ENCODE assay signal across 14 cellular contexts in genomic region chr2:39938035-39938835, GRCh38.
A peak's percentile ranks its signal among the peaks of the same experiment; 100 is the strongest.
DNase-seq lines count a peak whose midpoint lies in the region; ATAC-seq and TF ChIP-seq lines count a peak whose summit lies in the region.
"Had no signal": no experiment of that assay in that cellular context is flagged by ENCODE, and none has a peak within 500 bp of the region (broad histone marks: within the 10 kb centered on the region; RNA-seq: fewer than 3 reads in every experiment).

No MANE protein-coding gene starts in this region.

- H3K36me3 Mint-ChIP-seq in HFFc6 (ENCODE audit: low read depth) = peaks cover 30% of the 10 kb centered on the region
- H3K36me3 Mint-ChIP-seq in activated T-helper 2 cell treated with anti-CD3 and anti-CD28 coated beads, Interferon-gamma antibody, Interleukin-2, Interleukin-4, amounts not matched to agents 10 μg/mL and 5 μg/mL and 100 μg/mL, durations not matched to agents 14 hours and 24 hours and 36 hours (ENCODE audit: low read depth) = peaks cover 83% of the 10 kb centered on the region

- H3K9me3 ChIP-seq in right lobe of liver (no peaks in the 10 kb centered on the region), ascending aorta (no peaks in the 10 kb centered on the region)
- H3K9me3 ChIP-seq: lower lobe of right lung, uterus had no signal

- H3K27ac ChIP-seq in right lobe of liver = no peak overlapping the region
- no peak overlapping the region for H3K27ac ChIP-seq in ascending aorta
- H3K27ac ChIP-seq: lower lobe of right lung had no signal

- no peaks in the 10 kb centered on the region for H3K27me3 ChIP-seq in right lobe of liver
- no peaks in the 10 kb centered on the region for H3K27me3 ChIP-seq in ascending aorta
- H3K27me3 ChIP-seq: uterus had no signal

- H3K27ac Mint-ChIP-seq in HFFc6 = peak overlapping the region; percentile 94
- H3K27ac Mint-ChIP-seq in activated T-helper 2 cell treated with anti-CD3 and anti-CD28 coated beads, Interferon-gamma antibody, Interleukin-2, Interleukin-4, amounts not matched to agents 10 μg/mL and 5 μg/mL and 100 μg/mL, durations not matched to agents 14 hours and 24 hours and 36 hours = peak overlapping the region; percentile 98

- H3K4me1 ChIP-seq in right lobe of liver (no peaks in the 10 kb centered on the region), ascending aorta (no peaks in the 10 kb centered on the region)
- H3K4me1 ChIP-seq: lower lobe of right lung, uterus had no signal

- intact Hi-C loops in activated T-helper 2 cell treated with anti-CD3 and anti-CD28 coated beads, Interferon-gamma antibody, Interleukin-2, Interleukin-4, amounts not matched to agents 10 μg/mL and 5 μg/mL and 100 μg/mL, durations not matched to agents 14 hours and 24 hours and 36 hours (cut with micrococcal nuclease) = loop anchor here (1.0 to 2.0 kb wide), 4 partner anchors 10 to 273 kb away; no protein-coding TSS in a partner anchor
- intact Hi-C loops in right lobe of liver (cut with DNase I) (no loop called here), ascending aorta (cut with DNase I) (no loop called here)

- H3K27me3 Mint-ChIP-seq in HFFc6 (ENCODE audit: insufficient read depth) = no peaks in the 10 kb centered on the region
- no peaks in the 10 kb centered on the region for H3K27me3 Mint-ChIP-seq in activated T-helper 2 cell treated with anti-CD3 and anti-CD28 coated beads, Interferon-gamma antibody, Interleukin-2, Interleukin-4, amounts not matched to agents 10 μg/mL and 5 μg/mL and 100 μg/mL, durations not matched to agents 14 hours and 24 hours and 36 hours (ENCODE audit: low read depth)

- no peak for ATAC-seq in right lobe of liver
- ATAC-seq in GM21723 (IDR thresholded peaks at IDR 0.05; ENCODE audit: unreplicated experiment) = no peak
- ATAC-seq: GM12878, lower lobe of right lung had no signal

- H3K4me1 Mint-ChIP-seq in HFFc6 (ENCODE audit: low read depth) = peaks cover 71% of the 10 kb centered on the region
- peaks cover 68% of the 10 kb centered on the region for H3K4me1 Mint-ChIP-seq in activated T-helper 2 cell treated with anti-CD3 and anti-CD28 coated beads, Interferon-gamma antibody, Interleukin-2, Interleukin-4, amounts not matched to agents 10 μg/mL and 5 μg/mL and 100 μg/mL, durations not matched to agents 14 hours and 24 hours and 36 hours (ENCODE audit: low read depth)

- no peak for TF ChIP-seq POLR2A in right lobe of liver (IDR thresholded peaks at IDR 0.05)

- DNase-seq in AG08396 (ENCODE audit: low spot score) = peak; percentile 33
- peak; percentile 90 for DNase-seq in HFFc6
- no peak for DNase-seq in activated T-helper 2 cell treated with anti-CD3 and anti-CD28 coated beads, Interferon-gamma antibody, Interleukin-2, Interleukin-4, amounts not matched to agents 10 μg/mL and 5 μg/mL and 100 μg/mL, durations not matched to agents 14 hours and 24 hours and 36 hours (ENCODE audit: low spot score)
- peak; percentile 53 for DNase-seq in iris pigment epithelial cell (ENCODE audit: low read depth)
- no peak for DNase-seq in right lobe of liver
- DNase-seq in NOMO-1 (lab: John Stamatoyannopoulos, UW; ENCODE audit: unreplicated experiment in 2 of 2) = no peak
- DNase-seq in ascending aorta (ENCODE audit: low spot score in 2 of 2) = no peak
- DNase-seq: activated CD4-positive, CD25-positive, alpha-beta regulatory T cell treated with anti-CD3 and anti-CD28 coated beads, Interleukin-2, amount 50 U/mL, for 72 hours; lower lobe of right lung; NCI-H187; retina; uterus had no signal

- H3K9me3 Mint-ChIP-seq in HFFc6 = peaks cover 24% of the 10 kb centered on the region
- H3K9me3 Mint-ChIP-seq in activated T-helper 2 cell treated with anti-CD3 and anti-CD28 coated beads, Interferon-gamma antibody, Interleukin-2, Interleukin-4, amounts not matched to agents 10 μg/mL and 5 μg/mL and 100 μg/mL, durations not matched to agents 14 hours and 24 hours and 36 hours = peaks cover 36% of the 10 kb centered on the region

- 56% methylated on average over 4 of the region's 4 CpGs for WGBS in right lobe of liver (ENCODE audit: insufficient coverage, low coverage, low lambda C conversion rate, missing lambda C conversion rate)

- no peak overlapping the region for H3K4me3 Mint-ChIP-seq in HFFc6
- peak overlapping the region; percentile 79 for H3K4me3 Mint-ChIP-seq in activated T-helper 2 cell treated with anti-CD3 and anti-CD28 coated beads, Interferon-gamma antibody, Interleukin-2, Interleukin-4, amounts not matched to agents 10 μg/mL and 5 μg/mL and 100 μg/mL, durations not matched to agents 14 hours and 24 hours and 36 hours (ENCODE audit: low read depth)

- TF ChIP-seq CTCF in HFFc6 (IDR thresholded peaks at IDR 0.05) = no peak
- TF ChIP-seq CTCF in right lobe of liver (IDR thresholded peaks at IDR 0.05) = no peak
- no peak for TF ChIP-seq CTCF in ascending aorta (IDR thresholded peaks at IDR 0.05)

- no peak overlapping the region for H3K4me3 ChIP-seq in right lobe of liver
- no peak overlapping the region for H3K4me3 ChIP-seq in ascending aorta
- H3K4me3 ChIP-seq: GM12878, lower lobe of right lung, uterus had no signal

- no peaks in the 10 kb centered on the region for H3K36me3 ChIP-seq in right lobe of liver
- no peaks in the 10 kb centered on the region for H3K36me3 ChIP-seq in ascending aorta
- H3K36me3 ChIP-seq: lower lobe of right lung, uterus had no signal

Comparison
In these comparisons a context has a peak if more than half of its experiments do, and no peak if none do; other contexts are left out.
1. DNase-seq: peak in AG08396 (single experiment), HFFc6 (single experiment) and iris pigment epithelial cell (single experiment); none in activated T-helper 2 cell treated with anti-CD3 and anti-CD28 coated beads, Interferon-gamma antibody, Interleukin-2, Interleukin-4, amounts not matched to agents 10 μg/mL and 5 μg/mL and 100 μg/mL, durations not matched to agents 14 hours and 24 hours and 36 hours (single experiment), right lobe of liver (0 of 3), NOMO-1 (0 of 2) and ascending aorta (0 of 2).